In the genomic region with DNA sequence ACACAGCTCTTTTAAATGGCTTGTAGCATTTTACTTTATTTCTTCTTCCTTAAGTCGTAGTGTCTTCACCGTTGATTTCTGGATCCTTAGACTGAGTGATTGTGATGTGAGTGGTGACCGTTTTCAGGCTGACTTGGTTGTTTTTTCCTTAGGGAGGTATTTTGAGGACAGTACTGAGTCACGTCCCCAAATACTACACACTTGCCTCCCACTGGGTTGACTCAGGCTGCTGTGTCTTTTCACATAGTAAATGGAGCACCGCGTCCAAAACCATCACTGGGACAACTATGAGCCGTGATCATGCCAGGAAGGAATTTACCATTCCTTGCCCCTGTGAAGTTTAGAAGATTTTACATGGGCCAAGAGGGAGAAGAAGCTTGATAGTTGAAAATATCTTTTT, we compare ENCODE assay signal across 21 cellular contexts.
A peak's percentile ranks its signal among the peaks of the same experiment; 100 is the strongest.
DNase-seq lines count a peak whose midpoint lies in the region; TF ChIP-seq lines count a peak whose summit lies in the region.
"Had no signal": no experiment of that assay in that cellular context is flagged by ENCODE, and none has a peak within 500 bp of the region (broad histone marks: within the 10 kb centered on the region; RNA-seq: fewer than 3 reads in every experiment).

No MANE protein-coding gene starts in this region.

- peaks cover 57% of the 10 kb centered on the region for H3K36me3 Mint-ChIP-seq in activated naive CD8-positive, alpha-beta T cell treated with anti-CD3 and anti-CD28 coated beads for 36 hours
- peaks cover 45% of the 10 kb centered on the region for H3K36me3 Mint-ChIP-seq in activated naive CD4-positive, alpha-beta T cell treated with anti-CD3 and anti-CD28 coated beads for 36 hours (ENCODE audit: low read depth)

- DNase-seq in EL = peak; percentile 69
- peak; percentile 81 for DNase-seq in RPMI7951 (ENCODE audit: low read depth)
- DNase-seq in fibroblast of pulmonary artery (ENCODE audit: low read depth) = peak; percentile 49
- peak; percentile 24 for DNase-seq in renal cortical epithelial cell (ENCODE audit: low read depth)
- no peak for DNase-seq in RWPE1 (ENCODE audit: low spot score)
- no peak for DNase-seq in stimulated activated CD8-positive, alpha-beta memory T cell treated with anti-CD3 and anti-CD28 coated beads, Interleukin-4, amount 100 ng/mL, for 48 hours
- DNase-seq in activated naive CD8-positive, alpha-beta T cell treated with anti-CD3 and anti-CD28 coated beads for 36 hours = no peak
- DNase-seq in activated naive CD4-positive, alpha-beta T cell treated with anti-CD3 and anti-CD28 coated beads for 36 hours = no peak
- DNase-seq: activated CD4-positive, CD25-positive, alpha-beta regulatory T cell; activated effector memory CD4-positive, alpha-beta T cell treated with anti-CD3 and anti-CD28 coated beads, Interleukin-2, amount 50 U/mL, for 16 hours; aorta; CD4-positive, alpha-beta T cell; DND-41; left ventricle myocardium inferior; naive B cell; NCI-H1048; NCI-H82; substantia nigra had no signal

- H3K4me3 ChIP-seq in fibroblast of pulmonary artery (replicated peaks; ENCODE audit: low read depth, low read length) = no peak overlapping the region
- H3K4me3 ChIP-seq: dorsolateral prefrontal cortex, GM12878, left ventricle myocardium inferior had no signal

- no peak overlapping the region for H3K27ac Mint-ChIP-seq in activated naive CD8-positive, alpha-beta T cell treated with anti-CD3 and anti-CD28 coated beads for 36 hours
- H3K27ac Mint-ChIP-seq in activated naive CD4-positive, alpha-beta T cell treated with anti-CD3 and anti-CD28 coated beads for 36 hours = no peak overlapping the region
- H3K27ac Mint-ChIP-seq: CD4-positive, alpha-beta T cell; T-helper 1 cell treated with Interleukin-12 subunit alpha and Interleukin-12 subunit beta and Interleukin-4 antibody, amounts not matched to agents 30 μg/mL and 1 μg/mL, for 36 hours had no signal

- CTCF ChIA-PET in RWPE1 (lab: Yijun Ruan, JAX) = interaction anchor here (0.7 kb wide), 1 partner anchor 44 kb away, joined by 3 read pairs; no protein-coding TSS in a partner anchor
- CTCF ChIA-PET in activated naive CD4-positive, alpha-beta T cell treated with anti-CD3 and anti-CD28 coated beads for 36 hours (lab: Charles Lee) = interaction anchor here (0.6 kb wide), 1 partner anchor 55 kb away, joined by 3 read pairs; no protein-coding TSS in a partner anchor

- H3K9me3 Mint-ChIP-seq in activated naive CD8-positive, alpha-beta T cell treated with anti-CD3 and anti-CD28 coated beads for 36 hours = peaks cover 9% of the 10 kb centered on the region
- H3K9me3 Mint-ChIP-seq in activated naive CD4-positive, alpha-beta T cell treated with anti-CD3 and anti-CD28 coated beads for 36 hours = peaks cover 11% of the 10 kb centered on the region

- H3K27ac ChIP-seq in RWPE1 = no peak overlapping the region
- H3K27ac ChIP-seq: dorsolateral prefrontal cortex, left ventricle myocardium inferior had no signal

- peaks cover 6% of the 10 kb centered on the region for H3K4me1 Mint-ChIP-seq in activated naive CD8-positive, alpha-beta T cell treated with anti-CD3 and anti-CD28 coated beads for 36 hours
- H3K4me1 Mint-ChIP-seq in activated naive CD4-positive, alpha-beta T cell treated with anti-CD3 and anti-CD28 coated beads for 36 hours (ENCODE audit: low read depth) = peaks cover 8% of the 10 kb centered on the region

- POLR2A ChIA-PET in RWPE1 (lab: Yijun Ruan, JAX; ENCODE audit: low non-redundant PET) = no interaction called here

- intact Hi-C loops in activated naive CD4-positive, alpha-beta T cell treated with anti-CD3 and anti-CD28 coated beads for 36 hours (cut with micrococcal nuclease) = no loop called here

- no peaks in the 10 kb centered on the region for H3K27me3 Mint-ChIP-seq in activated naive CD8-positive, alpha-beta T cell treated with anti-CD3 and anti-CD28 coated beads for 36 hours
- no peaks in the 10 kb centered on the region for H3K27me3 Mint-ChIP-seq in activated naive CD4-positive, alpha-beta T cell treated with anti-CD3 and anti-CD28 coated beads for 36 hours (ENCODE audit: low read depth)
- H3K27me3 Mint-ChIP-seq: CD4-positive, alpha-beta T cell; naive B cell had no signal

- no peak overlapping the region for H3K4me3 Mint-ChIP-seq in activated naive CD8-positive, alpha-beta T cell treated with anti-CD3 and anti-CD28 coated beads for 36 hours
- no peak overlapping the region for H3K4me3 Mint-ChIP-seq in activated naive CD4-positive, alpha-beta T cell treated with anti-CD3 and anti-CD28 coated beads for 36 hours
- H3K4me3 Mint-ChIP-seq: CD4-positive, alpha-beta T cell; naive B cell; T-helper 1 cell treated with Interleukin-12 subunit alpha and Interleukin-12 subunit beta and Interleukin-4 antibody, amounts not matched to agents 30 μg/mL and 1 μg/mL, for 36 hours had no signal

- TF ChIP-seq CTCF in fibroblast of pulmonary artery (IDR thresholded peaks at IDR 0.05; ENCODE audit: low read length, missing control alignments) (no peak), RWPE1 (conservative IDR thresholded peaks at IDR 0.05; ENCODE audit: low read depth) (no peak)

Comparison
In these comparisons a context has a peak if more than half of its experiments do, and no peak if none do; other contexts are left out.
1. DNase-seq: peak in EL (single experiment), RPMI7951 (single experiment), fibroblast of pulmonary artery (single experiment) and renal cortical epithelial cell (single experiment); none in RWPE1 (single experiment), stimulated activated CD8-positive, alpha-beta memory T cell treated with anti-CD3 and anti-CD28 coated beads, Interleukin-4, amount 100 ng/mL, for 48 hours (single experiment), activated naive CD8-positive, alpha-beta T cell treated with anti-CD3 and anti-CD28 coated beads for 36 hours (single experiment) and activated naive CD4-positive, alpha-beta T cell treated with anti-CD3 and anti-CD28 coated beads for 36 hours (single experiment).